Comparison of ENCODE assay signal across 8 cellular contexts in the genomic region with DNA sequence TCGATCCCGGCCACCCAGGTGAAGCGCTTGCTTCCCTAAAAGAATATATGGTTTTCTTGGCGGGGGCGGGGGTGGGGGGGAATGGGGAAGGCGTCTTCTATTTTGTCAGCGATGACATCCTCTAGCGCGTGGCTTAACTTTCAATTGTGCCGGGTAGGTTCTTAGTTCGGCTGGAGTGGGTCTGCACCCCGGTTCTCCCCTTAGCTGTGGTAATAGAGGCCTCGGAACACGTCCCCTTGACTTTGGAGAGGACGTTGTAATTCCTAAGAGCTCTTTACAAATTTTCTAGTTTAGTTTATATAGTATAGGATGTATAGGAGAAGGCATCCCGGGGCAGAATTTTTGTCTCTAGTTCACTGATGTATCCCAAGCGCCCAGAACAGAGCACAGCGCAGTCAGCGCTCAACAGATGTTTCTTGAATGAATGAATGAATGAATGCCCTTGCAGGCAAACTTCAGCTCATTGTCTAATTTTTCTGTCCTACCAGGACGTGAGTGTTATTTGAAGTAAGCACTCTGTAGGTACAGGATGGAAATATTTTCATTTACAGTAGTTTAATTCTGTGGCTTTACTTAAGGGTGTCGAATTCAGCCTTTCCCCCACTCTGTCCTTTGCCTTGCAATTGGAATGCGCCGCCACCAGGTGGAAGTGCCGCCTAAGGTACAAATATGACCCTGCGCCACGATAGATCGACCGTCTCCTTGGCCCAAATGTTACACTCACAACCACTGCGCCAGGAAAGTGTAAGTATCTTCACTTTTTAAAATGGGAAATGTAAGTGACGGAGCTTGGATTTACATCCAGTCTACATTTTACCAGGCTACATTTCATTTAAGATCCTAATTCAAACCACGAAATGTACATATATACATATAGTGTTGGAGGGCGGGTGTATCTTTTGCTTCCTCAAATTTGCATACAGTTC. TPM values are rescaled to one million over a fixed set of nuclear protein-coding genes. Genes with fewer than 3 reads are reported as not detected.
DNase-seq lines count a peak whose midpoint lies in the region; ATAC-seq lines count a peak whose summit lies in the region.

No MANE protein-coding gene starts in this region.

- H3K4me3 Mint-ChIP-seq in CD4-positive, CD25-positive, alpha-beta regulatory T cell: peak overlapping the region; percentile 100
- H3K4me3 Mint-ChIP-seq in effector memory CD8-positive, alpha-beta T cell: peak overlapping the region; percentile 92

- H3K4me1 Mint-ChIP-seq in CD4-positive, CD25-positive, alpha-beta regulatory T cell: peaks cover 22 to 43% (median 30%) of the 10 kb centered on the region in 4 donors
- H3K4me1 Mint-ChIP-seq in effector memory CD8-positive, alpha-beta T cell (ENCODE audit: low read depth in 2 of 2): peaks cover 21 to 29% of the 10 kb centered on the region in 2 donors

- peaks cover 0 to 3% (median 0%) of the 10 kb centered on the region in 7 donors for H3K9me3 Mint-ChIP-seq in CD4-positive, CD25-positive, alpha-beta regulatory T cell
- H3K9me3 Mint-ChIP-seq in effector memory CD8-positive, alpha-beta T cell: no peaks in the 10 kb centered on the region

- H3K27me3 Mint-ChIP-seq in CD4-positive, CD25-positive, alpha-beta regulatory T cell: no peaks in the 10 kb centered on the region
- no peaks in the 10 kb centered on the region for H3K27me3 Mint-ChIP-seq in effector memory CD8-positive, alpha-beta T cell

- H3K36me3 ChIP-seq in CD4-positive, CD25-positive, alpha-beta regulatory T cell (ENCODE audit: control insufficient read depth, insufficient read depth, low read length): peaks cover 15% of the 10 kb centered on the region

- peak overlapping the region; percentile 88 to 99 (median 99) for H3K27ac Mint-ChIP-seq in CD4-positive, CD25-positive, alpha-beta regulatory T cell
- peak overlapping the region; percentile 94 to 95 for H3K27ac Mint-ChIP-seq in effector memory CD8-positive, alpha-beta T cell

- ATAC-seq in CD4-positive, CD25-positive, alpha-beta regulatory T cell (ENCODE audit: low read depth in 2 of 2): peak; percentile 77 to 80
- ATAC-seq in GM19397 (IDR thresholded peaks at IDR 0.05; ENCODE audit: unreplicated experiment) (peak; percentile 71), HG03558 (IDR thresholded peaks at IDR 0.05; ENCODE audit: extremely low read depth, unreplicated experiment) (peak; percentile 66)
- peak; percentile 75 for ATAC-seq in effector memory CD8-positive, alpha-beta T cell (replicated peaks)

- no peaks in the 10 kb centered on the region for H3K27me3 ChIP-seq in CD4-positive, CD25-positive, alpha-beta regulatory T cell (ENCODE audit: control insufficient read depth, insufficient read depth, low read length)

- H3K4me1 ChIP-seq in CD4-positive, CD25-positive, alpha-beta regulatory T cell (ENCODE audit: control insufficient read depth, insufficient read depth, low read length, poor library complexity, severe bottlenecking): peaks cover 33% of the 10 kb centered on the region

- peak; percentile 60 to 88 (median 79) for DNase-seq in CD4-positive, CD25-positive, alpha-beta regulatory T cell
- DNase-seq in NCI-H748 (lab: John Stamatoyannopoulos, UW; ENCODE audit: unreplicated experiment): peak; percentile 77
- DNase-seq in activated CD8-positive, alpha-beta memory T cell treated with anti-CD3 and anti-CD28 coated beads for 1 hour (ENCODE audit: extremely low read depth in 1 of 2, low read depth in 1 of 2): peak; percentile 57 to 59
- DNase-seq in effector memory CD8-positive, alpha-beta T cell: peak; percentile 68 to 73 (median 69)
- DNase-seq in lung microvascular endothelial cell (ENCODE audit: low read depth in 2 of 2): peak; percentile 85 to 87
- DNase-seq in stimulated activated CD4-positive, alpha-beta T cell treated with anti-CD3 and anti-CD28 coated beads, TNF-alpha, amount 100 ng/mL, for 4 hours (ENCODE audit: low read depth in 3 of 3): peak; percentile 42 to 69 (median 61)

- peak overlapping the region; percentile 97 for H3K4me3 ChIP-seq in CD4-positive, CD25-positive, alpha-beta regulatory T cell (ENCODE audit: low read depth, low read length)

- peak overlapping the region; percentile 69 for H3K27ac ChIP-seq in CD4-positive, CD25-positive, alpha-beta regulatory T cell (ENCODE audit: insufficient read depth, low read length, poor library complexity, severe bottlenecking)

- H3K9me3 ChIP-seq in CD4-positive, CD25-positive, alpha-beta regulatory T cell (ENCODE audit: control insufficient read depth in 2 of 2, low read length in 2 of 2): no peaks in the 10 kb centered on the region

- H3K36me3 Mint-ChIP-seq in CD4-positive, CD25-positive, alpha-beta regulatory T cell: peaks cover 15% of the 10 kb centered on the region
- H3K36me3 Mint-ChIP-seq in effector memory CD8-positive, alpha-beta T cell (ENCODE audit: insufficient read depth): peaks cover 18% of the 10 kb centered on the region

RNA-seq across cellular contexts. Expression of gene MRPL39, which starts 0.8 kb away (rescaled TPM):
- total RNA-seq in CD4-positive, CD25-positive, alpha-beta regulatory T cell: 13.2 TPM
- 10 to 100 TPM; 48.4 to 58.6 (median 54.2) TPM for polyA plus RNA-seq in CD4-positive, CD25-positive, alpha-beta regulatory T cell
- 23.4 and 29.6 TPM in 2 replicates for total RNA-seq in lung microvascular endothelial cell

RNA-seq across cellular contexts. Expression of gene JAM2, which starts 31.0 kb away (rescaled TPM):
- total RNA-seq in CD4-positive, CD25-positive, alpha-beta regulatory T cell: not detected
- polyA plus RNA-seq in CD4-positive, CD25-positive, alpha-beta regulatory T cell: under 1 TPM in 3 of 4 donors, not detected in 1; 0.08 to 0.39 (median 0.24) TPM
- 0.20 and 0.22 TPM in 2 replicates for total RNA-seq in lung microvascular endothelial cell

Comparison
In these comparisons a context has a peak if more than half of its experiments do, and no peak if none do; other contexts are left out.
1. Peak in every context shown above with its lines: DNase-seq, ATAC-seq, H3K4me3 ChIP-seq and H3K27ac ChIP-seq.